ENCODE assay signal across 1 cellular context in the genomic region with DNA sequence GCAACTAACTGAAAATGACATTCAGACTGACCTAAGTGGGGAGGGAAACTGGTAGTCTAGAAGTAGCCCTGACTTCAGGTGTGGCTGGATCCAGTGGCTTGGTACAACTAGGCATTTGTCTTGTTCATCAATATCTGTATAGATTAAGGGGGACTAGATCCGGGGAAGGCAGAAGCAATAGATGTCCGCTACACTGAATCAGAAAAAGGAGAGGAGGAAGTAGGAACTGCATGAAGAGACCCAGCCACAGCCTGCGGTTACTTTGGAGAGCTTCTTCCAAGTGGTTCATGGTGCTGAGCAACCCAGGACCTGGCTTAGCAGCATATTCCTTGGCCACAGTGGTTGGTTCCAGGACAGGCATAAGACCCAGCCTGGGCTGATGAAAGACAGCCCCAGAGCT.
TF ChIP-seq lines count a peak whose summit lies in the region.

No MANE protein-coding gene starts in this region.

TF ChIP-seq in K562, 482 proteins besides CTCF, POLR2A, EP300 and RAD21:
- no peak for TF ChIP-seq JUND (IDR thresholded peaks at IDR 0.05; ENCODE audit: borderline replicate concordance, low read depth, low read length)
- peak; percentile 36; the same call in 1 of the 3 replicates for TF ChIP-seq JUND (tag; IDR thresholded peaks at IDR 0.05; ENCODE audit: borderline replicate concordance, low read depth, low read length)
- TF ChIP-seq L3MBTL2 (IDR thresholded peaks at IDR 0.05) = peak; percentile 53
- no peak for TF ChIP-seq ZNF133 (CRISPR knock-in tag; IDR thresholded peaks at IDR 0.05)
- TF ChIP-seq SOX6 (IDR thresholded peaks at IDR 0.05) = no peak
- no peak for TF ChIP-seq CAMTA2 (CRISPR knock-in tag; conservative IDR thresholded peaks at IDR 0.05)
- TF ChIP-seq COPS2 (conservative IDR thresholded peaks at IDR 0.05) = no peak
- TF ChIP-seq, protein P1, sequence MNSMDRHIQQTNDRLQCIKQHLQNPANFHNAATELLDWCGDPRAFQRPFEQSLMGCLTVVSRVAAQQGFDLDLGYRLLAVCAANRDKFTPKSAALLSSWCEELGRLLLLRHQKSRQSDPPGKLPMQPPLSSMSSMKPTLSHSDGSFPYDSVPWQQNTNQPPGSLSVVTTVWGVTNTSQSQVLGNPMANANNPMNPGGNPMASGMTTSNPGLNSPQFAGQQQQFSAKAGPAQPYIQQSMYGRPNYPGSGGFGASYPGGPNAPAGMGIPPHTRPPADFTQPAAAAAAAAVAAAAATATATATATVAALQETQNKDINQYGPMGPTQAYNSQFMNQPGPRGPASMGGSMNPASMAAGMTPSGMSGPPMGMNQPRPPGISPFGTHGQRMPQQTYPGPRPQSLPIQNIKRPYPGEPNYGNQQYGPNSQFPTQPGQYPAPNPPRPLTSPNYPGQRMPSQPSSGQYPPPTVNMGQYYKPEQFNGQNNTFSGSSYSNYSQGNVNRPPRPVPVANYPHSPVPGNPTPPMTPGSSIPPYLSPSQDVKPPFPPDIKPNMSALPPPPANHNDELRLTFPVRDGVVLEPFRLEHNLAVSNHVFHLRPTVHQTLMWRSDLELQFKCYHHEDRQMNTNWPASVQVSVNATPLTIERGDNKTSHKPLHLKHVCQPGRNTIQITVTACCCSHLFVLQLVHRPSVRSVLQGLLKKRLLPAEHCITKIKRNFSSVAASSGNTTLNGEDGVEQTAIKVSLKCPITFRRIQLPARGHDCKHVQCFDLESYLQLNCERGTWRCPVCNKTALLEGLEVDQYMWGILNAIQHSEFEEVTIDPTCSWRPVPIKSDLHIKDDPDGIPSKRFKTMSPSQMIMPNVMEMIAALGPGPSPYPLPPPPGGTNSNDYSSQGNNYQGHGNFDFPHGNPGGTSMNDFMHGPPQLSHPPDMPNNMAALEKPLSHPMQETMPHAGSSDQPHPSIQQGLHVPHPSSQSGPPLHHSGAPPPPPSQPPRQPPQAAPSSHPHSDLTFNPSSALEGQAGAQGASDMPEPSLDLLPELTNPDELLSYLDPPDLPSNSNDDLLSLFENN (IDR thresholded peaks at IDR 0.05; ENCODE audit: low read depth in 2 of 2, low read length in 2 of 2) = peak in 1 of 2 experiments; percentile 88; a peak in 2 of 4 replicates
- no peak for TF ChIP-seq STAG1 (CRISPR knock-in tag; IDR thresholded peaks at IDR 0.05; ENCODE audit: borderline replicate concordance)
- TF ChIP-seq HCFC1 (IDR thresholded peaks at IDR 0.05; ENCODE audit: low read depth, low read length) = peak; percentile 51; the same call in 1 of the 2 replicates
- peak; percentile 98 for TF ChIP-seq ZBTB17 (CRISPR knock-in tag; IDR thresholded peaks at IDR 0.05)
- no peak for TF ChIP-seq MTA3 (IDR thresholded peaks at IDR 0.05; ENCODE audit: borderline replicate concordance)
- TF ChIP-seq, protein P2, sequence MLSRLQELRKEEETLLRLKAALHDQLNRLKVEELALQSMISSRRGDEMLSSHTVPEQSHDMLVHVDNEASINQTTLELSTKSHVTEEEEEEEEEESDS (CRISPR knock-in tag; IDR thresholded peaks at IDR 0.05) = no peak
- TF ChIP-seq RBM39 (optimal IDR thresholded peaks at IDR 0.05; ENCODE audit: low read depth, low read length) = no peak
- TF ChIP-seq, protein P3, sequence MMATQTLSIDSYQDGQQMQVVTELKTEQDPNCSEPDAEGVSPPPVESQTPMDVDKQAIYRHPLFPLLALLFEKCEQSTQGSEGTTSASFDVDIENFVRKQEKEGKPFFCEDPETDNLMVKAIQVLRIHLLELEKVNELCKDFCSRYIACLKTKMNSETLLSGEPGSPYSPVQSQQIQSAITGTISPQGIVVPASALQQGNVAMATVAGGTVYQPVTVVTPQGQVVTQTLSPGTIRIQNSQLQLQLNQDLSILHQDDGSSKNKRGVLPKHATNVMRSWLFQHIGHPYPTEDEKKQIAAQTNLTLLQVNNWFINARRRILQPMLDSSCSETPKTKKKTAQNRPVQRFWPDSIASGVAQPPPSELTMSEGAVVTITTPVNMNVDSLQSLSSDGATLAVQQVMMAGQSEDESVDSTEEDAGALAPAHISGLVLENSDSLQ (IDR thresholded peaks at IDR 0.05) = peak; percentile 86; the same call in 1 of the 2 replicates
- no peak for TF ChIP-seq ZNF12 (CRISPR knock-in tag; IDR thresholded peaks at IDR 0.05)
- peak; percentile 75 for TF ChIP-seq ZNF384 (IDR thresholded peaks at IDR 0.05; ENCODE audit: low read depth, low read length)
- TF ChIP-seq CREM (IDR thresholded peaks at IDR 0.05; ENCODE audit: low read depth) = 0 out of 2 replicates have a peak, but pooled peaks have one; percentile 13
- TF ChIP-seq, protein P4, sequence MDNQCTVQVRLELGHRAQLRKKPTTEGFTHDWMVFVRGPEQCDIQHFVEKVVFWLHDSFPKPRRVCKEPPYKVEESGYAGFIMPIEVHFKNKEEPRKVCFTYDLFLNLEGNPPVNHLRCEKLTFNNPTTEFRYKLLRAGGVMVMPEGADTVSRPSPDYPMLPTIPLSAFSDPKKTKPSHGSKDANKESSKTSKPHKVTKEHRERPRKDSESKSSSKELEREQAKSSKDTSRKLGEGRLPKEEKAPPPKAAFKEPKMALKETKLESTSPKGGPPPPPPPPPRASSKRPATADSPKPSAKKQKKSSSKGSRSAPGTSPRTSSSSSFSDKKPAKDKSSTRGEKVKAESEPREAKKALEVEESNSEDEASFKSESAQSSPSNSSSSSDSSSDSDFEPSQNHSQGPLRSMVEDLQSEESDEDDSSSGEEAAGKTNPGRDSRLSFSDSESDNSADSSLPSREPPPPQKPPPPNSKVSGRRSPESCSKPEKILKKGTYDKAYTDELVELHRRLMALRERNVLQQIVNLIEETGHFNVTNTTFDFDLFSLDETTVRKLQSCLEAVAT (IDR thresholded peaks at IDR 0.05) = peak in 1 of 2 experiments; percentile 99; a peak in 2 of 4 replicates
- peak; percentile 53 for TF ChIP-seq ELF1 (tag; IDR thresholded peaks at IDR 0.05)
- TF ChIP-seq ZNF707 (CRISPR knock-in tag; conservative IDR thresholded peaks at IDR 0.05) = no peak
- TF ChIP-seq SPI1 (IDR thresholded peaks at IDR 0.05; ENCODE audit: borderline replicate concordance, low read depth, low read length) = peak; percentile 65; the same call in 1 of the 2 replicates
- 0 out of 2 replicates have a peak, but pooled peaks have one; percentile 17 for TF ChIP-seq FOSL1 (tag; conservative IDR thresholded peaks at IDR 0.05)
- TF ChIP-seq, protein P5, sequence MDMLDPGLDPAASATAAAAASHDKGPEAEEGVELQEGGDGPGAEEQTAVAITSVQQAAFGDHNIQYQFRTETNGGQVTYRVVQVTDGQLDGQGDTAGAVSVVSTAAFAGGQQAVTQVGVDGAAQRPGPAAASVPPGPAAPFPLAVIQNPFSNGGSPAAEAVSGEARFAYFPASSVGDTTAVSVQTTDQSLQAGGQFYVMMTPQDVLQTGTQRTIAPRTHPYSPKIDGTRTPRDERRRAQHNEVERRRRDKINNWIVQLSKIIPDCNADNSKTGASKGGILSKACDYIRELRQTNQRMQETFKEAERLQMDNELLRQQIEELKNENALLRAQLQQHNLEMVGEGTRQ (CRISPR knock-in tag; IDR thresholded peaks at IDR 0.05) = no peak
- TF ChIP-seq ATF1 (CRISPR knock-in tag; IDR thresholded peaks at IDR 0.05) = no peak
- TF ChIP-seq ATF1 (tag; IDR thresholded peaks at IDR 0.05) = no peak
- TF ChIP-seq DIDO1 (tag; IDR thresholded peaks at IDR 0.05; ENCODE audit: low read depth) = peak; percentile 62; the same call in 1 of the 2 replicates
